Comparison of ENCODE assay signal across 1 cellular context in genomic region chr1:217115404-217116380, GRCh38.
TF ChIP-seq lines count a peak whose summit lies in the region.

No MANE protein-coding gene starts in this region.

TF ChIP-seq in SK-N-SH, 30 proteins besides CTCF, POLR2A, EP300 and RAD21 (continued from another document):
- TF ChIP-seq IRF3 (IDR thresholded peaks at IDR 0.05; ENCODE audit: low read depth, low read length) (no peak), RCOR1 (IDR thresholded peaks at IDR 0.05; ENCODE audit: low read length) (peak; percentile 91), MXI1 (IDR thresholded peaks at IDR 0.05; ENCODE audit: low read depth, low read length) (no peak), RFX5 (IDR thresholded peaks at IDR 0.05; ENCODE audit: low read length) (no peak), FOXJ3 (CRISPR knock-in tag; IDR thresholded peaks at IDR 0.05) (0 out of 2 replicates have a peak, but pooled peaks have one; percentile 28), ZBTB33 (IDR thresholded peaks at IDR 0.05; ENCODE audit: borderline replicate concordance, low read depth) (no peak), YY1 (IDR thresholded peaks at IDR 0.05; ENCODE audit: low read depth) (no peak), CHD2 (IDR thresholded peaks at IDR 0.05; ENCODE audit: low read length, partially characterized antibody) (peak; percentile 68), FOSL2 (IDR thresholded peaks at IDR 0.05; ENCODE audit: borderline replicate concordance, low read depth) (no peak), USF2 (IDR thresholded peaks at IDR 0.05; ENCODE audit: borderline replicate concordance, low read depth, low read length) (no peak), NRF1 (IDR thresholded peaks at IDR 0.05; ENCODE audit: low read depth, low read length) (no peak), TAF1 (IDR thresholded peaks at IDR 0.05; ENCODE audit: borderline replicate concordance, low read depth, low read length) (no peak), TEAD4 (IDR thresholded peaks at IDR 0.05; ENCODE audit: borderline replicate concordance, insufficient read depth) (peak; percentile 35; the same call in 1 of the 2 replicates), EZH2phosphoT487 (IDR thresholded peaks at IDR 0.05; ENCODE audit: borderline replicate concordance, low read depth) (no peak), NFIC (IDR thresholded peaks at IDR 0.05; ENCODE audit: borderline replicate concordance) (peak; percentile 35; the same call in 1 of the 2 replicates), GATA2 (CRISPR knock-in tag; IDR thresholded peaks at IDR 0.05) (peak; percentile 85), FOXM1 (IDR thresholded peaks at IDR 0.05; ENCODE audit: low read depth) (no peak), PBX3 (IDR thresholded peaks at IDR 0.05) (no peak)
